In genomic region chr2:208511016-208511415, GRCh38 we compare ENCODE assay signal across 20 cellular contexts.
"Had no signal": no experiment of that assay in that cellular context is flagged by ENCODE, and none has a peak within 500 bp of the region (broad histone marks: within the 10 kb centered on the region; RNA-seq: fewer than 3 reads in every experiment).

No MANE protein-coding gene starts in this region.

- H3K36me3 ChIP-seq: colonic mucosa, esophagus muscularis mucosa, gastroesophageal sphincter, heart left ventricle, prostate gland, right atrium auricular region, tibial artery had no signal

- DNase-seq: colonic mucosa; effector memory CD4-positive, alpha-beta T cell; foreskin keratinocyte; heart left ventricle; kidney; natural killer cell; stimulated activated CD4-positive, alpha-beta T cell treated with anti-CD3 and anti-CD28 coated beads, Interleukin-12 subunit alpha, Interleukin-12 subunit beta, amount 100 ng/mL, for 4 hours; stimulated activated CD4-positive, alpha-beta T cell treated with anti-CD3 and anti-CD28 coated beads, Interleukin-2, amount 100 ng/mL, for 24 hours; stimulated activated CD4-positive, alpha-beta T cell treated with anti-CD3 and anti-CD28 coated beads, Interleukin-4, amount 100 ng/mL, for 24 hours; stimulated activated naive CD8-positive, alpha-beta T cell treated with anti-CD3 and anti-CD28 coated beads, Interleukin-15, Interleukin-2, amounts not matched to agents 100 U/mL and 50 U/mL, for 24 hours; substantia nigra; testis; tibial artery had no signal

- H3K4me3 ChIP-seq: colonic mucosa, esophagus muscularis mucosa, gastroesophageal sphincter, heart left ventricle, hepatocyte, lung, prostate gland, right atrium auricular region, smooth muscle cell, testis, tibial artery had no signal

- H3K27me3 ChIP-seq: colonic mucosa, esophagus muscularis mucosa, foreskin keratinocyte, gastroesophageal sphincter, heart left ventricle, hepatocyte, right atrium auricular region, testis, tibial artery had no signal

- H3K27ac ChIP-seq: colonic mucosa, esophagus muscularis mucosa, foreskin keratinocyte, gastroesophageal sphincter, heart left ventricle, hepatocyte, prostate gland, right atrium auricular region, testis, tibial artery had no signal

- H3K9me3 ChIP-seq: colonic mucosa, prostate gland, testis, tibial artery had no signal
